ENCODE assay signal across 19 cellular contexts in the genomic region with DNA sequence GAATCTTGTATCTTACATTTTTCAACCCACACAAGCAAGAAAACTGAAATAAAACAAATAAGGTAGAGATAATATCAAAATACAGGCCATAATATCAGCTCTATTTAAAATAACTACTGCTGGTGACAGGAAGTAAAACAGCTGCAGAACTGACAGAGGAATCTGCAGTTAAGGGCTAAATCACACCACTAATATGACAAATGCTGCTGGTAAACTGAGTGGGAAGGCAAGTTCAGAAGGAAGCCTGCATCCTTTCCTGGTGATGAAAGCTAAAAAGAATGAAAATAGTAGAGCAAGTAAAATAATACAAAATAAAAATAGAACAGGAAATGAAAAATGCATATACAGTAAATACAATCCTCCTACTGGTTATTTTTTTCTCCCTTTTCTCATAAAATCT.
DNase-seq lines count a peak whose midpoint lies in the region; ATAC-seq and TF ChIP-seq lines count a peak whose summit lies in the region.
"Had no signal": no experiment of that assay in that cellular context is flagged by ENCODE, and none has a peak within 500 bp of the region (broad histone marks: within the 10 kb centered on the region; RNA-seq: fewer than 3 reads in every experiment).

No MANE protein-coding gene starts in this region.

- H3K9me3 ChIP-seq in SK-N-MC (ENCODE audit: low read depth, low read length): no peaks in the 10 kb centered on the region
- H3K9me3 ChIP-seq in mucosa of descending colon: no peaks in the 10 kb centered on the region
- H3K9me3 ChIP-seq in ovary: no peaks in the 10 kb centered on the region

- intact Hi-C loops in mucosa of descending colon (cut with DNase I, micrococcal nuclease): no loop called here
- intact Hi-C loops in ovary (cut with DNase I): no loop called here

- TF ChIP-seq EP300 in ovary (IDR thresholded peaks at IDR 0.05): no peak

- peak; percentile 71 for DNase-seq in LHCN-M2 (ENCODE audit: low read depth)
- peak; percentile 24 for DNase-seq in SK-N-MC (ENCODE audit: low read depth, low spot score)
- peak; percentile 4 for DNase-seq in fibroblast of pulmonary artery (ENCODE audit: low read depth)
- no peak for DNase-seq in neural crest cell (ENCODE audit: low read depth, low spot score)
- DNase-seq in NCI-H82 (lab: John Stamatoyannopoulos, UW): no peak
- no peak for DNase-seq in mucosa of descending colon
- DNase-seq in ovary: no peak
- DNase-seq: DMS79 treated with DMSO at 0.1 percent for 48 hours, NCI-H1417, NCI-H2029 treated with DMSO at 0.1 percent for 48 hours, NCI-H2171, NCI-H526, PC-3, RPMI8226, SIG-M5, SW 1271 had no signal

- H3K9ac ChIP-seq in SK-N-MC (ENCODE audit: insufficient read length): no peak overlapping the region

- no peaks in the 10 kb centered on the region for H3K27me3 ChIP-seq in ovary

- H3K4me3 Mint-ChIP-seq in neural crest cell: no peak overlapping the region
- H3K4me3 Mint-ChIP-seq: B cell had no signal

- peak overlapping the region; percentile 15 for H3K27ac Mint-ChIP-seq in neural crest cell (ENCODE audit: unreplicated experiment)
- H3K27ac Mint-ChIP-seq: B cell had no signal

- TF ChIP-seq POLR2A in ovary (IDR thresholded peaks at IDR 0.05): no peak

- ATAC-seq in mucosa of descending colon (no peak), GM18511 (IDR thresholded peaks at IDR 0.05; ENCODE audit: unreplicated experiment) (no peak)
- ATAC-seq: K562, PC-3 had no signal

- peak overlapping the region; percentile 23; the same call in 1 of the 2 replicates for H3K27ac ChIP-seq in SK-N-MC
- H3K27ac ChIP-seq in ovary: no peak overlapping the region

- no peaks in the 10 kb centered on the region for H3K4me1 Mint-ChIP-seq in neural crest cell
- H3K4me1 Mint-ChIP-seq: B cell had no signal

- no peaks in the 10 kb centered on the region for H3K9me3 Mint-ChIP-seq in neural crest cell

- no peaks in the 10 kb centered on the region for H3K36me3 Mint-ChIP-seq in neural crest cell (ENCODE audit: low read depth)

- H3K4me1 ChIP-seq in mucosa of descending colon (ENCODE audit: low read depth): no peaks in the 10 kb centered on the region
- no peaks in the 10 kb centered on the region for H3K4me1 ChIP-seq in ovary (ENCODE audit: insufficient read depth)

- H3K36me3 ChIP-seq in SK-N-MC (ENCODE audit: insufficient read depth, low read length) (no peaks in the 10 kb centered on the region), mucosa of descending colon (ENCODE audit: low read depth) (no peaks in the 10 kb centered on the region), ovary (no peaks in the 10 kb centered on the region)

- TF ChIP-seq CTCF in fibroblast of pulmonary artery (IDR thresholded peaks at IDR 0.05; ENCODE audit: low read length, missing control alignments) (no peak), neural crest cell (conservative IDR thresholded peaks at IDR 0.05) (no peak), mucosa of descending colon (IDR thresholded peaks at IDR 0.05) (no peak), ovary (IDR thresholded peaks at IDR 0.05) (no peak)

- no peaks in the 10 kb centered on the region for H3K27me3 Mint-ChIP-seq in neural crest cell (ENCODE audit: low read depth)
- H3K27me3 Mint-ChIP-seq: B cell had no signal

- no peak overlapping the region for H3K4me3 ChIP-seq in SK-N-MC
- H3K4me3 ChIP-seq in fibroblast of pulmonary artery (replicated peaks; ENCODE audit: low read depth, low read length): no peak overlapping the region
- H3K4me3 ChIP-seq in mucosa of descending colon: no peak overlapping the region
- no peak overlapping the region for H3K4me3 ChIP-seq in ovary
- H3K4me3 ChIP-seq: K562 had no signal

Comparison
In these comparisons a context has a peak if more than half of its experiments do, and no peak if none do; other contexts are left out.
1. DNase-seq: peak in LHCN-M2 (single experiment), SK-N-MC (single experiment) and fibroblast of pulmonary artery (single experiment); none in neural crest cell (single experiment), NCI-H82 (single experiment), mucosa of descending colon (0 of 3) and ovary (0 of 5).